In the genomic region with DNA sequence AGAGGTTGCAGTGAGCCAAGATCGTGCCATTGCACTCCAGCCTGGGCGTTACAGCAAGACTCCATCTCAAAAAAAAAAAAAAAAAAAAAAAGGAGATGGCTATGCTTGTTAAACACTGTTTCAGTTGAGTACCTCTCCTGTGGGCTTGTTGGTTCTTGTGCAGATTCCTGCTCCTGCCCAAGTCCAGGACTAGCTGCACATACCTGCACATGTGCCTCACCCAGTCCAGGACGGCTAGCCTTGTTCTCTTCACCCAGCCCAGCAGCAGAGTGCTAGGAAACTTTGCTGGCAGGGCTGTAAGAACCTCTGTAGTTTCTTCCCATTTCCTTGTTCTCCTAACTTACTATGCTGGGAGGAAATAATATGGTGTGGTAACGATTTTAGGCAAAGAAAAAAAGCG, we compare ENCODE assay signal across 26 cellular contexts.
"Had no signal": no experiment of that assay in that cellular context is flagged by ENCODE, and none has a peak within 500 bp of the region (broad histone marks: within the 10 kb centered on the region; RNA-seq: fewer than 3 reads in every experiment).

No MANE protein-coding gene starts in this region.

- H3K4me1 ChIP-seq: breast epithelium, parathyroid adenoma, uterus had no signal

- H3K36me3 ChIP-seq: breast epithelium, right lobe of liver, thoracic aorta, uterus had no signal

- ATAC-seq: activated CD4-positive, CD25-positive, alpha-beta regulatory T cell treated with anti-CD3 and anti-CD28 coated beads, Interleukin-2, amount 50 U/mL, for 24 hours; activated T-cell treated with anti-CD3 and anti-CD28 coated beads, Interleukin-2, amount 50 U/mL, for 72 hours; mucosa of descending colon; right lobe of liver; T-cell had no signal

- H3K27ac ChIP-seq: breast epithelium, coronary artery, parathyroid adenoma, right lobe of liver, thoracic aorta, uterus, VCaP had no signal

- H3K27me3 ChIP-seq: breast epithelium, heart right ventricle, right lobe of liver, uterus had no signal

- H3K4me3 ChIP-seq: breast epithelium, coronary artery, heart right ventricle, mucosa of descending colon, right lobe of liver, skin epidermis, thoracic aorta, uterus had no signal

- H3K9me3 ChIP-seq: breast epithelium, heart right ventricle, mucosa of descending colon, right lobe of liver, thoracic aorta, uterus had no signal

- DNase-seq: activated CD4-positive, alpha-beta memory T cell treated with anti-CD3 and anti-CD28 coated beads, Interleukin-2, amount 10 ng/mL, durations not matched to agents 7 days and 5 days; activated CD4-positive, alpha-beta T cell treated with anti-CD3 and anti-CD28 coated beads, Interleukin-2, amount 10 ng/mL, durations not matched to agents 24 days and 14 days; activated effector memory CD4-positive, alpha-beta T cell treated with Interleukin-2 at 50 U/mL for 16 hours; activated naive CD4-positive, alpha-beta T cell treated with anti-CD3 and anti-CD28 coated beads for 36 hours; activated naive CD8-positive, alpha-beta T cell treated with anti-CD3 and anti-CD28 coated beads, Interleukin-2, amount 10 ng/mL, durations not matched to agents 7 days and 5 days; activated T-cell treated with anti-CD3 and anti-CD28 coated beads, Interleukin-2, amount 50 U/mL, for 72 hours; amniotic stem cell; cerebellar nuclear complex; endodermal cell; erythroblast; heart right ventricle; mesendoderm; mucosa of descending colon; nucleus accumbens; right lobe of liver; stimulated activated CD4-positive, alpha-beta T cell treated with anti-CD3 and anti-CD28 coated beads, Interleukin-15, amount 100 ng/mL, for 24 hours; stimulated activated naive CD4-positive, alpha-beta T cell; T-cell; uterus had no signal
